8 cellular contexts compared by ENCODE assay signal in the genomic region with DNA sequence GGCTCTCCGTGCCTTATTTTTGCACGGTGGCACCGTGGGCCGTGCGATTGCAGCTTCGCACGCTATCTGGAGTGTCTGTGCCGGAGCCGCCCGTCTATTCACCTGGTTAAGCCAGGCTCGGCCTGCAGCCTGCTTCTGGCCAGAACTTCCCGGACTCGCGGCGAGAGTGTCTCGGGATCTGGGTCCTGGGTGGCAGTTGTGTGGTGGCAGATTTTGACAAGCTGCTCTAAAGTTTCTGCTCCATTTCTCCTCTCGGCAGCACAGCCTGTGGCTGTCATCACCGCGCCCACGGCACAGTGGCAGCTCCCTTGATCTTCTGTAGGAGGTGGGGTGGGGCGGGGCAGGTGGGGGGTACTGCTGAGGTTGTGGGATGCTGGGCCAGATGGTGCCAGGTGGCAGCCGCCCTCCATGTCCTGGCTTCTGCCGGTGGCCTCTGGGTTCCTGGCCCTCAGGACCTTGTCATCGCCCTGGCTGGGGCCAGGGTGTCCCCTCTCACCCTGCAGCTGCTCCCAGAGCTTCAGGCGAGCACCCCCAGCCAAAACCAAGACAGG. TPM values are rescaled to one million over a fixed set of nuclear protein-coding genes. Genes with fewer than 3 reads are reported as not detected.
A peak's percentile ranks its signal among the peaks of the same experiment; 100 is the strongest.
DNase-seq lines count a peak whose midpoint lies in the region; ATAC-seq and TF ChIP-seq lines count a peak whose summit lies in the region.

No MANE protein-coding gene starts in this region.

- peak overlapping the region; percentile 30 for H2AFZ ChIP-seq in ACC112 (ENCODE audit: low read length, unreplicated experiment)

- no peak for TF ChIP-seq CTCF in foreskin keratinocyte (conservative IDR thresholded peaks at IDR 0.05)
- no peak for TF ChIP-seq CTCF in prostate gland (IDR thresholded peaks at IDR 0.05)

- H3K4me3 ChIP-seq in ACC112 (ENCODE audit: low read depth, low read length) (peak overlapping the region; percentile 72), HUES48 (ENCODE audit: low read depth, low read length) (peak overlapping the region; percentile 66), prostate gland (peak overlapping the region; percentile 22 to 34)

- intact Hi-C loops in prostate gland (cut with DNase I), result loop anchor here (2.0 to 10.0 kb wide), 3 partner anchors 696 to 914 kb away; no protein-coding TSS in a partner anchor

- no peak for TF ChIP-seq POLR2A in prostate gland (IDR thresholded peaks at IDR 0.05)

- H3K27me3 ChIP-seq in ACC112 (ENCODE audit: insufficient read depth, low read length) (0 out of 2 replicates have a peak, but pooled peaks cover 5% of the 10 kb centered on the region), HUES48 (ENCODE audit: control insufficient read depth, insufficient read depth, low read length) (peaks cover 33% of the 10 kb centered on the region), foreskin keratinocyte (peaks cover 14% of the 10 kb centered on the region), prostate gland (replicated peaks; ENCODE audit: insufficient read depth) (peaks cover 14% of the 10 kb centered on the region)

- whole genome bisulfite sequencing in prostate gland, result under 1% methylated on average over 21 of the region's 25 CpGs

- H3K4me1 ChIP-seq in ACC112 (ENCODE audit: control insufficient read depth, insufficient read depth, low read length, unreplicated experiment) (peaks cover 7% of the 10 kb centered on the region), HUES48 (ENCODE audit: control insufficient read depth, insufficient read depth, low read length) (peaks cover 7% of the 10 kb centered on the region), foreskin keratinocyte (no peaks in the 10 kb centered on the region), prostate gland (replicated peaks) (peaks cover 14% of the 10 kb centered on the region)

- H3K9me3 ChIP-seq in HUES48 (ENCODE audit: control insufficient read depth, insufficient read depth, low read length) (no peaks in the 10 kb centered on the region), prostate gland (no peaks in the 10 kb centered on the region)

- no peaks in the 10 kb centered on the region for H3K9me3 Mint-ChIP-seq in activated CD8-positive, alpha-beta T cell treated with anti-CD3 and anti-CD28 coated beads, Interleukin-2, amount 10 ng/mL, durations not matched to agents 7 days and 5 days (ENCODE audit: insufficient read depth)

- H3K4me3 Mint-ChIP-seq in activated CD8-positive, alpha-beta T cell treated with anti-CD3 and anti-CD28 coated beads, Interleukin-2, amount 10 ng/mL, durations not matched to agents 7 days and 5 days, result peak overlapping the region; percentile 8

- peaks cover 11% of the 10 kb centered on the region for H3K4me1 Mint-ChIP-seq in activated CD8-positive, alpha-beta T cell treated with anti-CD3 and anti-CD28 coated beads, Interleukin-2, amount 10 ng/mL, durations not matched to agents 7 days and 5 days (ENCODE audit: low read depth)

- no peaks in the 10 kb centered on the region for H3K36me3 Mint-ChIP-seq in activated CD8-positive, alpha-beta T cell treated with anti-CD3 and anti-CD28 coated beads, Interleukin-2, amount 10 ng/mL, durations not matched to agents 7 days and 5 days (ENCODE audit: low read depth)

- peak overlapping the region; percentile 51; the same call in 1 of the 2 replicates for H3K9ac ChIP-seq in HUES48 (ENCODE audit: low read depth, low read length)

- H3K27me3 Mint-ChIP-seq in activated CD8-positive, alpha-beta T cell treated with anti-CD3 and anti-CD28 coated beads, Interleukin-2, amount 10 ng/mL, durations not matched to agents 7 days and 5 days (ENCODE audit: low read depth), result peaks cover 36% of the 10 kb centered on the region

- POLR2A ChIA-PET in activated CD8-positive, alpha-beta T cell treated with anti-CD3 and anti-CD28 coated beads, Interleukin-2, amount 10 ng/mL, durations not matched to agents 7 days and 5 days (lab: Charles Lee), result interaction anchor here (0.5 kb wide), 1 partner anchor 17 kb away, joined by 3 read pairs; no protein-coding TSS in a partner anchor

- H3K79me2 ChIP-seq in ACC112 (ENCODE audit: control insufficient read depth, insufficient read depth, low read length, unreplicated experiment), result no peaks in the 10 kb centered on the region

- no peak for DNase-seq in activated CD8-positive, alpha-beta T cell treated with anti-CD3 and anti-CD28 coated beads, Interleukin-2, amount 10 ng/mL, durations not matched to agents 7 days and 5 days
- no peak for DNase-seq in foreskin keratinocyte
- no peak for DNase-seq in prostate gland (ENCODE audit: low spot score)
- no peak for DNase-seq in NCI-H2029 treated with DMSO at 0.1 percent for 48 hours (lab: John Stamatoyannopoulos, UW)
- no peak for DNase-seq in SKM-1 (lab: John Stamatoyannopoulos, UW; ENCODE audit: unreplicated experiment)

- no peaks in the 10 kb centered on the region for H3K36me3 ChIP-seq in ACC112 (ENCODE audit: insufficient read depth, low read length)
- H3K36me3 ChIP-seq in HUES48 (ENCODE audit: control insufficient read depth, insufficient read depth, low read length), result no peaks in the 10 kb centered on the region
- H3K36me3 ChIP-seq in prostate gland, result no peaks in the 10 kb centered on the region

- CTCF ChIA-PET in activated CD8-positive, alpha-beta T cell treated with anti-CD3 and anti-CD28 coated beads, Interleukin-2, amount 10 ng/mL, durations not matched to agents 7 days and 5 days (lab: Charles Lee), result interaction anchor here (0.7 to 3.1 kb wide), 3 partner anchors 76 to 727 kb away, joined by 3 to 9 read pairs (median 8); no protein-coding TSS in a partner anchor

- H3K27ac Mint-ChIP-seq in activated CD8-positive, alpha-beta T cell treated with anti-CD3 and anti-CD28 coated beads, Interleukin-2, amount 10 ng/mL, durations not matched to agents 7 days and 5 days, result no peak overlapping the region

- ATAC-seq in activated CD8-positive, alpha-beta T cell treated with anti-CD3 and anti-CD28 coated beads, Interleukin-2, amount 10 ng/mL, durations not matched to agents 7 days and 5 days, result peak; percentile 32
- peak; percentile 9 for ATAC-seq in foreskin keratinocyte
- ATAC-seq in HG02642 (IDR thresholded peaks at IDR 0.05; ENCODE audit: poor library complexity, unreplicated experiment), result no peak

- H3K27ac ChIP-seq in ACC112 (ENCODE audit: low read depth, low read length), result peak overlapping the region; percentile 2; the same call in 1 of the 2 replicates
- peak overlapping the region; percentile 35 for H3K27ac ChIP-seq in HUES48 (ENCODE audit: low read depth, low read length)
- no peak overlapping the region for H3K27ac ChIP-seq in foreskin keratinocyte
- H3K27ac ChIP-seq in prostate gland, result peak overlapping the region; percentile 37 to 60

RNA-seq across cellular contexts. Expression of gene MMP17, which starts 2.9 kb away (rescaled TPM):
- not detected for total RNA-seq in activated CD8-positive, alpha-beta T cell treated with anti-CD3 and anti-CD28 coated beads, Interleukin-2, amount 10 ng/mL, durations not matched to agents 7 days and 5 days
- total RNA-seq in foreskin keratinocyte (20.1 and 39.2 TPM in 2 replicates), prostate gland (10 to 100 TPM in 1 of 2 donors, 1 to 10 TPM in 1; 1.1 to 35.7 TPM)
- 25.1 and 50.0 TPM in 2 replicates for polyA plus RNA-seq in foreskin keratinocyte
